In the genomic region with DNA sequence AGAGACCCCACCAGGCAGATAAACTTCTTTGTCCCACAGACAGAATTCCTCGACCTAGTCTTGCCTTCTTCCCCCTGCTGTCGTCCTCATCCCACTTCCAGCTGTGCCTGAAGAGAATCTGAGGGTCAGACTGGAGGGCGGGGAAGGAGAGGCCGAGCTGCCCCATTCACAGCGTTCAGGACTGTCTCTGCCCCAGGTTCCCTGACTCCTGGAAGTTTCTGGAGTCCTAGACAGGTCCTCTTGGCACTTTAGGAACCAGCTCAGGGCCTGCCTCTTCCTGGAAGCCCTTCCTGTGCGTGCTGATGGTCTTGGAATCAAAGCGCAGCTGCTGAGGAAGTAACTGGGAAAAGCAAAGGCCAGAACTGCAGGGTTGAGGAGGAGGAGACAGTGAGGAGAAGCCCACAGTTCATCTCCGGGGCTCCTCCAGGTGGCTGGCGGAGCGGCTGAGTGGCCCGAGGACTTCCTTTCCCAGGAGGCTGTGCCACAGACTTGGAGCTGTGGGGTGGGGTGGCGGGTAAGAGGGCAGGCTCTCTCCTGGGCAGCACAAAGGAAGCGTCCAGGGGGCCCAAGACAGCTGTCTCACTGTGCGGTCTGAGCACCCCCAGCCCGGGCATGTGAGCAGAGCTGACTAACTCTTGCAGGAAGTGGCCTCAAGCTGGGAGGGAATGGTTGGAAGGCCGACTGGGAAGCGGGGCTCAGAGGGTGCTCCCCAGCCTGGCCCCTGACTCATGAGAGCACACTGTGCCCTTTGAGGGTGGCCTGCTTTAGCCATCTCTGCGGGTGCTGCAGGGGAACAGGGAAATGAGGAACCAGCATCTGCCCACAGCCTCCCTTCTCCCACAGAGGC, we compare ENCODE assay signal across 1 cellular context.
TF ChIP-seq lines count a peak whose summit lies in the region.

No MANE protein-coding gene starts in this region.

TF ChIP-seq in SK-N-SH, 30 proteins besides CTCF, POLR2A, EP300 and RAD21 (continued from another document):
- TF ChIP-seq, protein P1, sequence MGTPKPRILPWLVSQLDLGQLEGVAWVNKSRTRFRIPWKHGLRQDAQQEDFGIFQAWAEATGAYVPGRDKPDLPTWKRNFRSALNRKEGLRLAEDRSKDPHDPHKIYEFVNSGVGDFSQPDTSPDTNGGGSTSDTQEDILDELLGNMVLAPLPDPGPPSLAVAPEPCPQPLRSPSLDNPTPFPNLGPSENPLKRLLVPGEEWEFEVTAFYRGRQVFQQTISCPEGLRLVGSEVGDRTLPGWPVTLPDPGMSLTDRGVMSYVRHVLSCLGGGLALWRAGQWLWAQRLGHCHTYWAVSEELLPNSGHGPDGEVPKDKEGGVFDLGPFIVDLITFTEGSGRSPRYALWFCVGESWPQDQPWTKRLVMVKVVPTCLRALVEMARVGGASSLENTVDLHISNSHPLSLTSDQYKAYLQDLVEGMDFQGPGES (IDR thresholded peaks at IDR 0.05; ENCODE audit: low read depth, low read length): no peak
- TF ChIP-seq MAX (IDR thresholded peaks at IDR 0.05; ENCODE audit: low read depth) (peak; percentile 79), YY1 (IDR thresholded peaks at IDR 0.05; ENCODE audit: low read depth) (no peak), RXRA (IDR thresholded peaks at IDR 0.05; ENCODE audit: borderline replicate concordance, low read depth) (no peak), EZH2phosphoT487 (IDR thresholded peaks at IDR 0.05; ENCODE audit: borderline replicate concordance, low read depth) (no peak)
- TF ChIP-seq, protein P2, sequence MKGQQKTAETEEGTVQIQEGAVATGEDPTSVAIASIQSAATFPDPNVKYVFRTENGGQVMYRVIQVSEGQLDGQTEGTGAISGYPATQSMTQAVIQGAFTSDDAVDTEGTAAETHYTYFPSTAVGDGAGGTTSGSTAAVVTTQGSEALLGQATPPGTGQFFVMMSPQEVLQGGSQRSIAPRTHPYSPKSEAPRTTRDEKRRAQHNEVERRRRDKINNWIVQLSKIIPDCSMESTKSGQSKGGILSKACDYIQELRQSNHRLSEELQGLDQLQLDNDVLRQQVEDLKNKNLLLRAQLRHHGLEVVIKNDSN (IDR thresholded peaks at IDR 0.05; ENCODE audit: borderline replicate concordance, low read depth): no peak
TF ChIP-seq in SK-N-SH: peak in this region for 3.
